In genomic region chr22:19730662-19731360, GRCh38 we compare ENCODE assay signal across 8 cellular contexts. TPM values are rescaled to one million over a fixed set of nuclear protein-coding genes. Genes with fewer than 3 reads are reported as not detected.
DNase-seq lines count a peak whose midpoint lies in the region; ATAC-seq, FAIRE-seq and TF ChIP-seq lines count a peak whose summit lies in the region.

No MANE protein-coding gene starts in this region.

- H3K79me2 ChIP-seq in GM23338 (replicated peaks; ENCODE audit: insufficient read depth), result no peaks in the 10 kb centered on the region

- H3K4me2 ChIP-seq in GM23338, result peak overlapping the region; percentile 84

- CTCF ChIA-PET in AG04449 (lab: Yijun Ruan, JAX), result interaction anchor here (0.6 to 7.0 kb wide), 64 partner anchors 8 to 399 kb away, joined by 3 to 444 read pairs (median 5); partner anchors contain the start of genes COMT, GNB1L, RTL10 and TXNRD2

- H3K4me1 Mint-ChIP-seq in GM23338, result peaks cover 6% of the 10 kb centered on the region; the same call in 1 of the 3 replicates

- H3K9ac ChIP-seq in kidney (ENCODE audit: low read length in 2 of 2), result no peak overlapping the region

- TF ChIP-seq CTCF in AG04449 (IDR thresholded peaks at IDR 0.05; ENCODE audit: insufficient read depth, low read length, missing control alignments) (peak; percentile 99), GM23338 (conservative IDR thresholded peaks at IDR 0.05; ENCODE audit: low read depth in 2 of 2) (peak; percentile 90 to 95), kidney (IDR thresholded peaks at IDR 0.05; ENCODE audit: borderline replicate concordance, extremely low read depth, insufficient read depth) (peak; percentile 96)

- no peaks in the 10 kb centered on the region for H3K9me2 ChIP-seq in GM23338 (ENCODE audit: insufficient read depth)

- no peaks in the 10 kb centered on the region for H4K20me1 ChIP-seq in GM23338 (replicated peaks; ENCODE audit: insufficient read depth)

- POLR2A ChIA-PET in AG04449 (lab: Yijun Ruan, JAX), result interaction anchor here (1.2 to 1.4 kb wide), 2 partner anchors 179 to 290 kb away, joined by 4 to 7 read pairs; partner anchors contain the start of gene TANGO2

- peaks cover 2% of the 10 kb centered on the region; the same call in 1 of the 3 replicates for H3K36me3 Mint-ChIP-seq in GM23338 (ENCODE audit: low read depth)

- H3K4me1 ChIP-seq in GM23338 (ENCODE audit: insufficient read depth) (no peaks in the 10 kb centered on the region; the same call in 1 of the 2 replicates), kidney (ENCODE audit: control insufficient read depth in 1 of 2, insufficient read depth in 1 of 2, low read depth in 1 of 2, low read length in 2 of 2) (peaks cover 0 to 4% of the 10 kb centered on the region in 2 donors)

- intact Hi-C loops in kidney (cut with DNase I), result loop anchor here (5.0 kb wide), 1 partner anchor 181 kb away; no protein-coding TSS in a partner anchor

- H3F3A ChIP-seq in GM23338 (replicated peaks; ENCODE audit: low read depth), result no peaks in the 10 kb centered on the region

- H3K27ac ChIP-seq in GM23338 (ENCODE audit: low read depth), result no peak overlapping the region
- H3K27ac ChIP-seq in caudate nucleus (ENCODE audit: low read depth, low read length), result no peak overlapping the region
- no peak overlapping the region for H3K27ac ChIP-seq in kidney (ENCODE audit: low read depth in 2 of 2, low read length in 2 of 2)

- no peak overlapping the region for H3K27ac Mint-ChIP-seq in GM23338

- H3K9me3 ChIP-seq in kidney (ENCODE audit: control insufficient read depth in 1 of 2, low read length in 2 of 2), result no peaks in the 10 kb centered on the region

- H3K4me3 Mint-ChIP-seq in GM23338, result peak overlapping the region; percentile 65

- H3K4me3 ChIP-seq in AG04449 (ENCODE audit: low read depth, low read length) (peak overlapping the region; percentile 61), GM23338 (peak overlapping the region; percentile 59), kidney (ENCODE audit: low read length in 2 of 2) (no peak overlapping the region)

- FAIRE-seq in kidney (lab: Jason Lieb, UNC), result no peak

- ATAC-seq in GM23338 (peak; percentile 94), HG02571 (IDR thresholded peaks at IDR 0.05; ENCODE audit: unreplicated experiment) (no peak)

- H3K27me3 Mint-ChIP-seq in GM23338 (ENCODE audit: insufficient read depth, low read depth, poor library complexity), result peaks cover 62% of the 10 kb centered on the region

- H3K27me3 ChIP-seq in GM23338 (ENCODE audit: insufficient read depth), result peaks cover 18% of the 10 kb centered on the region

- peaks cover 9% of the 10 kb centered on the region for H3K9me3 Mint-ChIP-seq in GM23338

- H2AFZ ChIP-seq in GM23338, result peak overlapping the region; percentile 84; the same call in 1 of the 2 replicates

- H3K36me3 ChIP-seq in GM23338 (ENCODE audit: insufficient read depth), result no peaks in the 10 kb centered on the region
- no peaks in the 10 kb centered on the region for H3K36me3 ChIP-seq in kidney (ENCODE audit: control insufficient read depth in 1 of 2, insufficient read depth in 2 of 2, low read length in 2 of 2)

- DNase-seq in AG04449 (ENCODE audit: low read depth, low spot score), result no peak
- DNase-seq in GM23338 (ENCODE audit: low spot score), result peak; percentile 87
- peak; percentile 68 for DNase-seq in NCI-H2196 (lab: John Stamatoyannopoulos, UW; ENCODE audit: unreplicated experiment)
- DNase-seq in activated CD4-positive, CD25-positive, alpha-beta regulatory T cell treated with anti-CD3 and anti-CD28 coated beads, Interleukin-2, amount 50 U/mL, for 16 hours (ENCODE audit: low read depth, low spot score), result peak; percentile 65
- DNase-seq in caudate nucleus (lab: John Stamatoyannopoulos, UW), result peak in 57 of 61 donors; percentile 6 to 80 (median 56)
- DNase-seq in kidney, result peak; percentile 94
- DNase-seq in stimulated activated CD4-positive, alpha-beta T cell treated with anti-CD3 and anti-CD28 coated beads, Interleukin-12 subunit alpha, Interleukin-12 subunit beta, amount 100 ng/mL, for 48 hours (ENCODE audit: low read depth in 2 of 3, low spot score in 1 of 3), result peak; percentile 64 to 82 (median 78)

TF ChIP-seq in GM23338, 12 proteins besides CTCF, POLR2A, EP300 and RAD21 (continues in another document):
- no peak for TF ChIP-seq CREB1 (CRISPR knock-in tag; IDR thresholded peaks at IDR 0.05; ENCODE audit: low read depth)
- TF ChIP-seq ZNF114 (CRISPR knock-in tag; IDR thresholded peaks at IDR 0.05), result no peak
- no peak for TF ChIP-seq JUNB (IDR thresholded peaks at IDR 0.05; ENCODE audit: unreplicated experiment)
- TF ChIP-seq EZH2 (IDR thresholded peaks at IDR 0.05; ENCODE audit: low read depth, unreplicated experiment), result no peak
- TF ChIP-seq STAT1 (IDR thresholded peaks at IDR 0.05; ENCODE audit: unreplicated experiment), result no peak
- TF ChIP-seq, protein P1, sequence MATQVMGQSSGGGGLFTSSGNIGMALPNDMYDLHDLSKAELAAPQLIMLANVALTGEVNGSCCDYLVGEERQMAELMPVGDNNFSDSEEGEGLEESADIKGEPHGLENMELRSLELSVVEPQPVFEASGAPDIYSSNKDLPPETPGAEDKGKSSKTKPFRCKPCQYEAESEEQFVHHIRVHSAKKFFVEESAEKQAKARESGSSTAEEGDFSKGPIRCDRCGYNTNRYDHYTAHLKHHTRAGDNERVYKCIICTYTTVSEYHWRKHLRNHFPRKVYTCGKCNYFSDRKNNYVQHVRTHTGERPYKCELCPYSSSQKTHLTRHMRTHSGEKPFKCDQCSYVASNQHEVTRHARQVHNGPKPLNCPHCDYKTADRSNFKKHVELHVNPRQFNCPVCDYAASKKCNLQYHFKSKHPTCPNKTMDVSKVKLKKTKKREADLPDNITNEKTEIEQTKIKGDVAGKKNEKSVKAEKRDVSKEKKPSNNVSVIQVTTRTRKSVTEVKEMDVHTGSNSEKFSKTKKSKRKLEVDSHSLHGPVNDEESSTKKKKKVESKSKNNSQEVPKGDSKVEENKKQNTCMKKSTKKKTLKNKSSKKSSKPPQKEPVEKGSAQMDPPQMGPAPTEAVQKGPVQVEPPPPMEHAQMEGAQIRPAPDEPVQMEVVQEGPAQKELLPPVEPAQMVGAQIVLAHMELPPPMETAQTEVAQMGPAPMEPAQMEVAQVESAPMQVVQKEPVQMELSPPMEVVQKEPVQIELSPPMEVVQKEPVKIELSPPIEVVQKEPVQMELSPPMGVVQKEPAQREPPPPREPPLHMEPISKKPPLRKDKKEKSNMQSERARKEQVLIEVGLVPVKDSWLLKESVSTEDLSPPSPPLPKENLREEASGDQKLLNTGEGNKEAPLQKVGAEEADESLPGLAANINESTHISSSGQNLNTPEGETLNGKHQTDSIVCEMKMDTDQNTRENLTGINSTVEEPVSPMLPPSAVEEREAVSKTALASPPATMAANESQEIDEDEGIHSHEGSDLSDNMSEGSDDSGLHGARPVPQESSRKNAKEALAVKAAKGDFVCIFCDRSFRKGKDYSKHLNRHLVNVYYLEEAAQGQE (IDR thresholded peaks at IDR 0.05; ENCODE audit: unreplicated experiment), result no peak
- no peak for TF ChIP-seq POLR2AphosphoS5 (IDR thresholded peaks at IDR 0.05; ENCODE audit: low read depth)

RNA-seq across cellular contexts. Expression of gene GP1BB, which starts 7.5 kb away (rescaled TPM):
- total RNA-seq in GM23338 (2014; rRNA removed; shearing (Covaris generic)), result 1.3 TPM in 1 of 2 replicates, not detected in the other
- polyA plus RNA-seq in GM23338 (2016; fragmentation: Nextera tagmentation; extraction: Ambion mirVana) (0.53 and 1.1 TPM in 2 replicates), kidney (ENCODE audit: insufficient read depth, low read depth, low replicate concordance) (4.1 TPM)
- total RNA-seq in kidney, result 1.9 TPM

RNA-seq across cellular contexts. Expression of gene SEPTIN5, which starts 16.5 kb away (rescaled TPM):
- total RNA-seq in GM23338 (2014; rRNA removed; shearing (Covaris generic)), result 7.7 and 17.2 TPM in 2 replicates
- polyA plus RNA-seq in GM23338 (2016; fragmentation: Nextera tagmentation; extraction: Ambion mirVana), result 4.3 and 5.6 TPM in 2 replicates
- 10.4 TPM for total RNA-seq in kidney
- 13.0 TPM for polyA plus RNA-seq in kidney (ENCODE audit: insufficient read depth, low read depth, low replicate concordance)

RNA-seq across cellular contexts. Expression of gene TBX1, which starts 29.8 kb away (rescaled TPM):
- total RNA-seq in GM23338 (2014; rRNA removed; shearing (Covaris generic)), result 0.23 and 0.66 TPM in 2 replicates
- polyA plus RNA-seq in GM23338 (2016; fragmentation: Nextera tagmentation; extraction: Ambion mirVana) (0.19 TPM in 2 replicates), kidney (ENCODE audit: insufficient read depth, low read depth, low replicate concordance) (0.45 TPM)
- 5.5 TPM for total RNA-seq in kidney

Comparison
In these comparisons a context has a peak if more than half of its experiments do, and no peak if none do; other contexts are left out.
1. H3K4me3 ChIP-seq: peak in AG04449 (single experiment) and GM23338 (single experiment); none in kidney (0 of 2).
2. Peak in every context shown above with its lines, with median percentiles within 50 percentile points of each other: CTCF ChIP-seq.